In the genomic region with DNA sequence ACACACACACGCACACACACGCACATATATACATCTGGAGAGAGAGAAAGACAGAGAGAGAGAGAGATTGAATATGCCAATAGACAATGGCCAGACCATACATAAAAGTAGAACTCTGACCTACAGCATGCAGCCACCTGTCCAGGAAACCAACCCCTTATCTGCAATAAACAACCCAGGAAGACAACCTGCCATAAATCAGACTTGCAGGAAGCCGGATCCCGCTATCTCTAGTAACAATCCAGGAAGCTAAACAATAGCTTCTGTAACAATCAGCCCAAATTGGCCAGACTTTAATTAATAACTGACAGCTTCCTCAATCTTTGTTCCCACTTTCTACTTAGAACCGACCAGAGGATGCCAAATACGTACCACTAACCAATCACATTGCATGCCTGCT, we compare ENCODE assay signal across 38 cellular contexts.
"Had no signal": no experiment of that assay in that cellular context is flagged by ENCODE, and none has a peak within 500 bp of the region (broad histone marks: within the 10 kb centered on the region; RNA-seq: fewer than 3 reads in every experiment).

No MANE protein-coding gene starts in this region.

- H3K4me1 ChIP-seq: foreskin keratinocyte, gastrocnemius medialis had no signal

- H3K4me3 ChIP-seq: adrenal gland, coronary artery, esophagus muscularis mucosa, gastrocnemius medialis, heart left ventricle had no signal

- H3K4me3 Mint-ChIP-seq: activated B cell treated with CpG ODN at 0.5 μM for 24 hours; activated CD4-positive, alpha-beta memory T cell treated with anti-CD3 and anti-CD28 coated beads for 36 hours; activated CD4-positive, alpha-beta T cell treated with anti-CD3 and anti-CD28 coated beads for 36 hours; activated CD4-positive, alpha-beta T cell treated with anti-CD3 and anti-CD28 coated beads, Interleukin-2, amount 10 ng/mL, durations not matched to agents 24 days and 14 days; activated CD8-positive, alpha-beta memory T cell treated with anti-CD3 and anti-CD28 coated beads, Interleukin-2, amount 10 ng/mL, durations not matched to agents 7 days and 5 days; activated CD8-positive, alpha-beta T cell treated with anti-CD3 and anti-CD28 coated beads, Interleukin-2, amount 10 ng/mL, durations not matched to agents 7 days and 5 days; activated naive CD4-positive, alpha-beta T cell treated with anti-CD3 and anti-CD28 coated beads for 36 hours; activated naive CD4-positive, alpha-beta T cell treated with anti-CD3 and anti-CD28 coated beads, Interleukin-2, amount 50 U/mL, for 24 hours; activated naive CD8-positive, alpha-beta T cell treated with anti-CD3 and anti-CD28 coated beads for 36 hours; activated naive CD8-positive, alpha-beta T cell treated with anti-CD3 and anti-CD28 coated beads, Interleukin-2, amount 50 U/mL, for 24 hours; activated T-helper 1 cell treated with anti-CD3 and anti-CD28 coated beads, Interleukin-12 subunit alpha, Interleukin-12 subunit beta, Interleukin-2, Interleukin-4 antibody, amounts not matched to agents 30 ng/mL and 10 ng/mL and 1 ng/mL, durations not matched to agents 14 hours and 24 hours and 36 hours; brain; central memory CD8-positive, alpha-beta T cell; dendritic cell treated with granulocyte-macrophage colony-stimulating factor and Interleukin-4, amounts not matched to agents 40 ng/mL and 50 ng/mL, for 4 days; T-cell; T-helper 1 cell treated with Interleukin-12 subunit alpha and Interleukin-12 subunit beta and Interleukin-4 antibody, amounts not matched to agents 30 μg/mL and 1 μg/mL, for 36 hours; T-helper 2 cell treated with Interferon-gamma antibody and Interleukin-4, amounts not matched to agents 5 μg/mL and 100 μg/mL, for 36 hours had no signal

- H3K9me3 Mint-ChIP-seq: activated CD4-positive, alpha-beta T cell treated with anti-CD3 and anti-CD28 coated beads, Interleukin-2, amount 10 ng/mL, durations not matched to agents 24 days and 14 days; activated T-helper 1 cell treated with anti-CD3 and anti-CD28 coated beads, Interleukin-12 subunit alpha, Interleukin-12 subunit beta, Interleukin-2, Interleukin-4 antibody, amounts not matched to agents 30 ng/mL and 10 ng/mL and 1 ng/mL, durations not matched to agents 14 hours and 24 hours and 36 hours; T-helper 1 cell treated with Interleukin-12 subunit alpha and Interleukin-12 subunit beta and Interleukin-4 antibody, amounts not matched to agents 30 μg/mL and 1 μg/mL, for 36 hours had no signal

- H3K9me3 ChIP-seq: adrenal gland, gastrocnemius medialis had no signal

- DNase-seq: activated B cell treated with CpG ODN at 0.5 μM for 24 hours; activated CD4-positive, alpha-beta memory T cell treated with anti-CD3 and anti-CD28 coated beads for 36 hours; activated CD4-positive, alpha-beta T cell treated with anti-CD3 and anti-CD28 coated beads for 36 hours; activated CD4-positive, alpha-beta T cell treated with anti-CD3 and anti-CD28 coated beads, Interleukin-2, amount 10 ng/mL, durations not matched to agents 24 days and 14 days; activated CD4-positive, CD25-positive, alpha-beta regulatory T cell treated with anti-CD3 and anti-CD28 coated beads, Interleukin-2, amount 50 U/mL, for 72 hours; activated CD8-positive, alpha-beta memory T cell treated with anti-CD3 and anti-CD28 coated beads, Interleukin-2, amount 10 ng/mL, durations not matched to agents 7 days and 5 days; activated CD8-positive, alpha-beta memory T cell treated with anti-CD3 and anti-CD28 coated beads, Interleukin-2, amount 50 U/mL, for 4 hours; activated CD8-positive, alpha-beta T cell treated with anti-CD3 and anti-CD28 coated beads, Interleukin-2, amount 10 ng/mL, durations not matched to agents 7 days and 5 days; activated effector memory CD4-positive, alpha-beta T cell treated with anti-CD3 and anti-CD28 coated beads, Interleukin-2, amount 50 U/mL, for 16 hours; activated naive CD4-positive, alpha-beta T cell treated with anti-CD3 and anti-CD28 coated beads for 36 hours; activated naive CD8-positive, alpha-beta T cell treated with anti-CD3 and anti-CD28 coated beads for 36 hours; activated naive CD8-positive, alpha-beta T cell treated with anti-CD3 and anti-CD28 coated beads, Interleukin-2, amount 50 U/mL, for 24 hours; activated T-cell treated with anti-CD3 and anti-CD28 coated beads, Interleukin-2, amount 50 U/mL, for 1 hour; activated T-cell treated with anti-CD3 and anti-CD28 coated beads, Interleukin-2, amount 50 U/mL, for 48 hours; adrenal gland; amygdala; aorta; effector CD8-positive, alpha-beta T cell; erythroblast; foreskin keratinocyte; gastrocnemius medialis; glutamatergic neuron; heart left ventricle; SW 1271; T-cell; T1000; WERI-Rb-1 had no signal

- H3K27ac Mint-ChIP-seq: activated B cell treated with CpG ODN at 0.5 μM for 24 hours; activated CD4-positive, alpha-beta memory T cell treated with anti-CD3 and anti-CD28 coated beads for 36 hours; activated CD4-positive, alpha-beta T cell treated with anti-CD3 and anti-CD28 coated beads for 36 hours; activated CD4-positive, alpha-beta T cell treated with anti-CD3 and anti-CD28 coated beads, Interleukin-2, amount 10 ng/mL, durations not matched to agents 24 days and 14 days; activated CD8-positive, alpha-beta memory T cell treated with anti-CD3 and anti-CD28 coated beads, Interleukin-2, amount 10 ng/mL, durations not matched to agents 7 days and 5 days; activated CD8-positive, alpha-beta T cell treated with anti-CD3 and anti-CD28 coated beads, Interleukin-2, amount 10 ng/mL, durations not matched to agents 7 days and 5 days; activated naive CD4-positive, alpha-beta T cell treated with anti-CD3 and anti-CD28 coated beads for 36 hours; activated naive CD4-positive, alpha-beta T cell treated with anti-CD3 and anti-CD28 coated beads, Interleukin-2, amount 50 U/mL, for 24 hours; activated naive CD8-positive, alpha-beta T cell treated with anti-CD3 and anti-CD28 coated beads for 36 hours; activated naive CD8-positive, alpha-beta T cell treated with anti-CD3 and anti-CD28 coated beads, Interleukin-2, amount 50 U/mL, for 24 hours; activated T-helper 1 cell treated with anti-CD3 and anti-CD28 coated beads, Interleukin-12 subunit alpha, Interleukin-12 subunit beta, Interleukin-2, Interleukin-4 antibody, amounts not matched to agents 30 ng/mL and 10 ng/mL and 1 ng/mL, durations not matched to agents 14 hours and 24 hours and 36 hours; activated T-helper 2 cell treated with anti-CD3 and anti-CD28 coated beads, Interferon-gamma antibody, Interleukin-2, Interleukin-4, amounts not matched to agents 10 μg/mL and 5 μg/mL and 100 μg/mL, durations not matched to agents 14 hours and 24 hours and 36 hours; dendritic cell treated with granulocyte-macrophage colony-stimulating factor and Interleukin-4, amounts not matched to agents 40 ng/mL and 50 ng/mL, for 4 days; T-cell; T-helper 1 cell treated with Interleukin-12 subunit alpha and Interleukin-12 subunit beta and Interleukin-4 antibody, amounts not matched to agents 30 μg/mL and 1 μg/mL, for 36 hours; T-helper 2 cell treated with Interferon-gamma antibody and Interleukin-4, amounts not matched to agents 5 μg/mL and 100 μg/mL, for 36 hours had no signal

- H3K36me3 Mint-ChIP-seq: activated CD4-positive, alpha-beta memory T cell treated with anti-CD3 and anti-CD28 coated beads for 36 hours; activated CD8-positive, alpha-beta memory T cell treated with anti-CD3 and anti-CD28 coated beads, Interleukin-2, amount 10 ng/mL, durations not matched to agents 7 days and 5 days; activated naive CD4-positive, alpha-beta T cell treated with anti-CD3 and anti-CD28 coated beads, Interleukin-2, amount 50 U/mL, for 24 hours; activated naive CD8-positive, alpha-beta T cell treated with anti-CD3 and anti-CD28 coated beads for 36 hours; T-cell had no signal

- H3K27me3 ChIP-seq: adrenal gland, esophagus muscularis mucosa, foreskin keratinocyte, gastrocnemius medialis, heart left ventricle had no signal

- H3K27ac ChIP-seq: adrenal gland, coronary artery, esophagus muscularis mucosa, foreskin keratinocyte, gastrocnemius medialis, heart left ventricle, WERI-Rb-1 had no signal

- H3K4me1 Mint-ChIP-seq: activated B cell treated with CpG ODN at 0.5 μM for 24 hours; activated CD4-positive, alpha-beta T cell treated with anti-CD3 and anti-CD28 coated beads for 36 hours; activated CD4-positive, alpha-beta T cell treated with anti-CD3 and anti-CD28 coated beads, Interleukin-2, amount 10 ng/mL, durations not matched to agents 24 days and 14 days; activated CD8-positive, alpha-beta memory T cell treated with anti-CD3 and anti-CD28 coated beads, Interleukin-2, amount 10 ng/mL, durations not matched to agents 7 days and 5 days; activated naive CD4-positive, alpha-beta T cell treated with anti-CD3 and anti-CD28 coated beads, Interleukin-2, amount 50 U/mL, for 24 hours; activated naive CD8-positive, alpha-beta T cell treated with anti-CD3 and anti-CD28 coated beads for 36 hours; activated naive CD8-positive, alpha-beta T cell treated with anti-CD3 and anti-CD28 coated beads, Interleukin-2, amount 50 U/mL, for 24 hours; central memory CD8-positive, alpha-beta T cell; T-cell had no signal

- H3K36me3 ChIP-seq: adrenal gland, esophagus muscularis mucosa, gastrocnemius medialis, WERI-Rb-1 had no signal

- FAIRE-seq: bronchial epithelial cell had no signal

- ATAC-seq: activated CD4-positive, alpha-beta T cell treated with anti-CD3 and anti-CD28 coated beads for 36 hours; activated CD8-positive, alpha-beta memory T cell treated with anti-CD3 and anti-CD28 coated beads, Interleukin-2, amount 10 ng/mL, durations not matched to agents 7 days and 5 days; activated CD8-positive, alpha-beta T cell treated with anti-CD3 and anti-CD28 coated beads, Interleukin-2, amount 10 ng/mL, durations not matched to agents 7 days and 5 days; activated naive CD8-positive, alpha-beta T cell treated with anti-CD3 and anti-CD28 coated beads, Interleukin-2, amount 50 U/mL, for 24 hours; foreskin keratinocyte; gastrocnemius medialis; heart left ventricle; T-cell had no signal
